Comparison of ENCODE assay signal across 8 cellular contexts in genomic region chr3:172750368-172751187, GRCh38. TPM values are rescaled to one million over a fixed set of nuclear protein-coding genes. Genes with fewer than 3 reads are reported as not detected.
DNase-seq lines count a peak whose midpoint lies in the region; ATAC-seq, FAIRE-seq and TF ChIP-seq lines count a peak whose summit lies in the region.

TSS of gene ECT2 (plus strand) at chr3:172750726. CDS start at chr3:172754531, 3,805 bp downstream.

- TF ChIP-seq CTCF in Caco-2 (IDR thresholded peaks at IDR 0.05; ENCODE audit: insufficient read depth in 1 of 2, low read depth in 1 of 2, low read length in 1 of 2, severe bottlenecking in 1 of 2, unreplicated experiment in 1 of 2), result peak; percentile 50 to 75

- CTCF ChIA-PET in Caco-2 (lab: Charles Lee), result interaction anchor here (0.6 to 1.4 kb wide), 15 partner anchors 24 to 1418 kb away, joined by 3 to 23 read pairs (median 4); partner anchors contain the start of gene NCEH1

- H3K4me3 ChIP-seq in Caco-2 (ENCODE audit: low read depth, low read length), result peak within 1 kb of the TSS; percentile 71

- POLR2A ChIA-PET in Caco-2 (lab: Charles Lee), result interaction anchor here (0.5 to 1.9 kb wide), 12 partner anchors 9 to 310 kb away, joined by 3 to 17 read pairs (median 4); partner anchors contain the start of gene NCEH1

- H3K4me3 Mint-ChIP-seq in Caco-2 (ENCODE audit: unreplicated experiment), result peak within 1 kb of the TSS; percentile 79
- H3K4me3 Mint-ChIP-seq in effector memory CD8-positive, alpha-beta T cell, result peak within 1 kb of the TSS; percentile 89 to 91

- DNase-seq in Caco-2 (peak; percentile 97 to 99), HTR-8/SVneo (ENCODE audit: insufficient read length, low spot score) (peak; percentile 97), NOMO-1 treated with DMSO at 0.1 percent for 48 hours (lab: John Stamatoyannopoulos, UW; ENCODE audit: unreplicated experiment) (peak; percentile 100), medulla oblongata (ENCODE audit: extremely low spot score) (peak; percentile 100)
- peak; percentile 94 to 95 for DNase-seq in activated CD8-positive, alpha-beta memory T cell treated with anti-CD3 and anti-CD28 coated beads for 4 hours (ENCODE audit: low read depth in 2 of 2)
- peak; percentile 93 to 97 (median 95) for DNase-seq in effector memory CD8-positive, alpha-beta T cell
- DNase-seq in stimulated activated CD8-positive, alpha-beta memory T cell treated with anti-CD3 and anti-CD28 coated beads, Interleukin-12 subunit alpha, Interleukin-12 subunit beta, amount 100 ng/mL, for 1 hour (ENCODE audit: low read depth), result peak; percentile 94

- no peaks in the 10 kb centered on the region for H3K27me3 ChIP-seq in Caco-2 (replicated peaks; ENCODE audit: control insufficient read depth, insufficient read depth, low read length)

- no peaks in the 10 kb centered on the region for H3K9me3 Mint-ChIP-seq in Caco-2 (ENCODE audit: unreplicated experiment)
- no peaks in the 10 kb centered on the region for H3K9me3 Mint-ChIP-seq in effector memory CD8-positive, alpha-beta T cell

- peak; percentile 97 for ATAC-seq in GM21367 (IDR thresholded peaks at IDR 0.05; ENCODE audit: unreplicated experiment)
- ATAC-seq in effector memory CD8-positive, alpha-beta T cell (replicated peaks), result peak; percentile 98

- peaks cover 25% of the 10 kb centered on the region for H3K4me1 ChIP-seq in Caco-2

- FAIRE-seq in HTR-8/SVneo (lab: Jason Lieb, UNC), result peak; percentile 82

- H3K36me3 ChIP-seq in Caco-2 (ENCODE audit: control insufficient read depth, insufficient read depth, low read length), result no peaks in the 10 kb centered on the region; the same call in 1 of the 2 replicates

- H3K4me1 Mint-ChIP-seq in Caco-2 (ENCODE audit: low read depth, unreplicated experiment), result peaks cover 33% of the 10 kb centered on the region
- H3K4me1 Mint-ChIP-seq in effector memory CD8-positive, alpha-beta T cell (ENCODE audit: low read depth in 2 of 2), result peaks cover 8 to 20% of the 10 kb centered on the region in 2 donors

- no peaks in the 10 kb centered on the region for H3K27me3 Mint-ChIP-seq in Caco-2 (ENCODE audit: insufficient read depth, unreplicated experiment)
- no peaks in the 10 kb centered on the region for H3K27me3 Mint-ChIP-seq in effector memory CD8-positive, alpha-beta T cell

- intact Hi-C loops in Caco-2 (cut with micrococcal nuclease; ENCODE audit: unreplicated experiment), result loop anchor here (1.0 kb wide), 3 partner anchors 39 to 77 kb away; partner anchors contain the start of gene NCEH1

- TSS peak; percentile 68 for BruUV-seq in Caco-2 (replicated peaks; lab: Mats Ljungman, UMichigan)

- peak within 1 kb of the TSS; percentile 96 for H3K27ac Mint-ChIP-seq in Caco-2 (ENCODE audit: unreplicated experiment)
- H3K27ac Mint-ChIP-seq in effector memory CD8-positive, alpha-beta T cell, result peak within 1 kb of the TSS; percentile 55 to 86

- H3K9me3 ChIP-seq in Caco-2, result no peaks in the 10 kb centered on the region

- peaks cover 37% of the 10 kb centered on the region for H3K36me3 Mint-ChIP-seq in Caco-2 (ENCODE audit: insufficient read depth, unreplicated experiment)
- peaks cover 9% of the 10 kb centered on the region for H3K36me3 Mint-ChIP-seq in effector memory CD8-positive, alpha-beta T cell (ENCODE audit: insufficient read depth)

RNA-seq across cellular contexts. Expression of gene ECT2, which starts in this region (rescaled TPM):
- total RNA-seq in Caco-2 (2022), result 66.6 and 68.0 TPM in 2 replicates

Comparison
In these comparisons a context has a peak if more than half of its experiments do, and no peak if none do; other contexts are left out.
1. Peak in every context shown above with its lines: DNase-seq, ATAC-seq and H3K4me3 ChIP-seq.